In the genomic region with DNA sequence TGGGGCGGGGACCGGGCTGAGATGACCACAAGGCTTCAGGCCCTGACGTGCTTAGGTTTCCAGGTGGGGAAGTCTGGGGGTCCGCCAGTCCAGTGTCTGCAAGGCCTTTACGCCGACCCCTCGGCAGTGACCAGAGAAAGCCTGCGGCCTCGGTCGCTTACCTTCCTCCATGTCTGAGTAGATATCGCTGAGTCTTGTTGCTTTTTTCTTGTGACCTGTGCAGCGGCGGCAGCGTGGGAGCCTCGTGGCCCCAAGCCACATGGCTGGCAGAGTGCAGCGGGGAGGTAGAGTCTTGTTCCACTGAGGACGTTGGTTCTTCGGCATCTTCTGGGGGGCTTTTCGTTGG, we compare ENCODE assay signal across 8 cellular contexts.
DNase-seq lines count a peak whose midpoint lies in the region; ATAC-seq and TF ChIP-seq lines count a peak whose summit lies in the region.

No MANE protein-coding gene starts in this region.

- peak overlapping the region; percentile 96 for H3K4me3 ChIP-seq in AG10803 (ENCODE audit: low read length)
- H3K4me3 ChIP-seq in iPS-18a (ENCODE audit: low read length), result peak overlapping the region; percentile 95

- H3K36me3 ChIP-seq in iPS-18a (ENCODE audit: control insufficient read depth, low read depth, low read length), result peaks cover 57% of the 10 kb centered on the region

- no peak for TF ChIP-seq RAD21 in Ishikawa (IDR thresholded peaks at IDR 0.05; ENCODE audit: low read depth)

- peak; percentile 8 for DNase-seq in AG10803 (ENCODE audit: low read depth)
- DNase-seq in activated naive CD4-positive, alpha-beta T cell treated with anti-CD3 and anti-CD28 coated beads, Interleukin-2, amount 50 U/mL, for 16 hours, result peak; percentile 69
- DNase-seq in stimulated activated CD4-positive, alpha-beta T cell treated with anti-CD3 and anti-CD28 coated beads, Interleukin-2, amount 100 ng/mL, for 4 hours (ENCODE audit: low read depth), result peak; percentile 38
- no peak for DNase-seq in NAMALWA (ENCODE audit: low spot score)
- no peak for DNase-seq in SIG-M5 treated with dmso at 0.1 percent for 504 hours (lab: John Stamatoyannopoulos, UW; ENCODE audit: unreplicated experiment)

- H3K27me3 ChIP-seq in iPS-18a (ENCODE audit: control insufficient read depth, insufficient read depth, low read length), result no peaks in the 10 kb centered on the region

- peak overlapping the region; percentile 93 for H3K27ac ChIP-seq in iPS-18a (ENCODE audit: low read length)

- TF ChIP-seq CTCF in AG10803 (conservative IDR thresholded peaks at IDR 0.05; ENCODE audit: low read length), result no peak

- H3K9ac ChIP-seq in iPS-18a (ENCODE audit: low read length), result peak overlapping the region; percentile 98

- peaks cover 11% of the 10 kb centered on the region for H3K4me1 ChIP-seq in iPS-18a (ENCODE audit: control insufficient read depth, low read depth, low read length)

- ATAC-seq in GM19467 (IDR thresholded peaks at IDR 0.05; ENCODE audit: unreplicated experiment), result peak; percentile 22

- TF ChIP-seq EP300 in Ishikawa (IDR thresholded peaks at IDR 0.05; ENCODE audit: borderline replicate concordance), result no peak

- H3K9me3 ChIP-seq in iPS-18a (ENCODE audit: control insufficient read depth, low read depth, low read length), result no peaks in the 10 kb centered on the region

TF ChIP-seq in Ishikawa, 13 proteins besides CTCF, POLR2A, EP300 and RAD21:
- TF ChIP-seq TAF1 (IDR thresholded peaks at IDR 0.05; ENCODE audit: low read depth) (0 out of 2 replicates have a peak, but pooled peaks have one; percentile 13), YY1 (IDR thresholded peaks at IDR 0.05; ENCODE audit: low read depth) (no peak), ZBTB7A (IDR thresholded peaks at IDR 0.05; ENCODE audit: low read depth) (peak; percentile 53; the same call in 1 of the 2 replicates), MAX (IDR thresholded peaks at IDR 0.05) (peak; percentile 98)
TF ChIP-seq in Ishikawa: peak in this region for 3.

Comparison
In these comparisons a context has a peak if more than half of its experiments do, and no peak if none do; other contexts are left out.
1. DNase-seq: peak in AG10803 (single experiment), activated naive CD4-positive, alpha-beta T cell treated with anti-CD3 and anti-CD28 coated beads, Interleukin-2, amount 50 U/mL, for 16 hours (single experiment) and stimulated activated CD4-positive, alpha-beta T cell treated with anti-CD3 and anti-CD28 coated beads, Interleukin-2, amount 100 ng/mL, for 4 hours (single experiment); none in NAMALWA (single experiment) and SIG-M5 treated with dmso at 0.1 percent for 504 hours (single experiment).